Comparison of ENCODE assay signal across 22 cellular contexts in genomic region chr2:164066095-164066494, GRCh38.
DNase-seq lines count a peak whose midpoint lies in the region; ATAC-seq, FAIRE-seq and TF ChIP-seq lines count a peak whose summit lies in the region.
"Had no signal": no experiment of that assay in that cellular context is flagged by ENCODE, and none has a peak within 500 bp of the region (broad histone marks: within the 10 kb centered on the region; RNA-seq: fewer than 3 reads in every experiment).

No MANE protein-coding gene starts in this region.

- no peaks in the 10 kb centered on the region for H3K4me1 Mint-ChIP-seq in MCF 10A (ENCODE audit: insufficient read depth, unreplicated experiment)
- H3K4me1 Mint-ChIP-seq in endodermal cell = peaks cover 9% of the 10 kb centered on the region
- H3K4me1 Mint-ChIP-seq: activated B cell treated with CpG ODN at 0.5 μM for 24 hours; activated naive CD8-positive, alpha-beta T cell treated with anti-CD3 and anti-CD28 coated beads, Interleukin-2, amount 10 ng/mL, durations not matched to agents 7 days and 5 days had no signal

- H3K36me3 Mint-ChIP-seq in MCF 10A (ENCODE audit: insufficient read depth, unreplicated experiment) (no peaks in the 10 kb centered on the region), endodermal cell (ENCODE audit: low read depth) (no peaks in the 10 kb centered on the region)
- H3K36me3 Mint-ChIP-seq: activated naive CD8-positive, alpha-beta T cell treated with anti-CD3 and anti-CD28 coated beads, Interleukin-2, amount 10 ng/mL, durations not matched to agents 7 days and 5 days had no signal

- POLR2A ChIA-PET in MCF 10A (lab: Yijun Ruan, JAX) = no interaction called here

- H3K4me3 Mint-ChIP-seq in MCF 10A (ENCODE audit: unreplicated experiment) (no peak overlapping the region), endodermal cell (no peak overlapping the region)
- H3K4me3 Mint-ChIP-seq: activated B cell treated with CpG ODN at 0.5 μM for 24 hours; activated naive CD8-positive, alpha-beta T cell treated with anti-CD3 and anti-CD28 coated beads, Interleukin-2, amount 10 ng/mL, durations not matched to agents 7 days and 5 days had no signal

- no peak for FAIRE-seq in small intestine (lab: Jason Lieb, UNC)
- FAIRE-seq: K562, urothelium cell line had no signal

- no peak overlapping the region for H3K27ac Mint-ChIP-seq in MCF 10A (ENCODE audit: low read depth, unreplicated experiment)
- H3K27ac Mint-ChIP-seq in endodermal cell = no peak overlapping the region
- H3K27ac Mint-ChIP-seq: activated B cell treated with CpG ODN at 0.5 μM for 24 hours; activated naive CD8-positive, alpha-beta T cell treated with anti-CD3 and anti-CD28 coated beads, Interleukin-2, amount 10 ng/mL, durations not matched to agents 7 days and 5 days had no signal

- intact Hi-C loops in MCF 10A (cut with micrococcal nuclease) (no loop called here), breast epithelium (cut with DNase I; ENCODE audit: low total_unique reads) (loop anchor here (10.0 kb wide), 1 partner anchor 829 kb away; no protein-coding TSS in a partner anchor)

- H3K4me1 ChIP-seq in breast epithelium = no peaks in the 10 kb centered on the region
- H3K4me1 ChIP-seq in small intestine (ENCODE audit: control insufficient read depth in 2 of 2, insufficient read depth in 1 of 2, low read depth in 1 of 2, low read length in 1 of 2) = no peaks in the 10 kb centered on the region
- no peaks in the 10 kb centered on the region for H3K4me1 ChIP-seq in endodermal cell (ENCODE audit: control insufficient read depth, insufficient read depth, low read length)
- H3K4me1 ChIP-seq: suprapubic skin had no signal

- H3K9me3 Mint-ChIP-seq in MCF 10A (ENCODE audit: unreplicated experiment) = no peaks in the 10 kb centered on the region
- H3K9me3 Mint-ChIP-seq in endodermal cell = no peaks in the 10 kb centered on the region
- H3K9me3 Mint-ChIP-seq: activated B cell treated with CpG ODN at 0.5 μM for 24 hours; activated naive CD8-positive, alpha-beta T cell treated with anti-CD3 and anti-CD28 coated beads, Interleukin-2, amount 10 ng/mL, durations not matched to agents 7 days and 5 days had no signal

- no peaks in the 10 kb centered on the region for H3K9me3 ChIP-seq in breast epithelium
- H3K9me3 ChIP-seq in small intestine (ENCODE audit: control insufficient read depth, low read depth) = no peaks in the 10 kb centered on the region
- H3K9me3 ChIP-seq in endodermal cell (ENCODE audit: control insufficient read depth, low read length) = no peaks in the 10 kb centered on the region
- H3K9me3 ChIP-seq: BLaER1 treated with 17β-estradiol and CSF1 and Interleukin-3, amounts not matched to agents 10 nM and 100 nM; HAP-1; suprapubic skin had no signal

- no peaks in the 10 kb centered on the region for H3K27me3 ChIP-seq in breast epithelium
- H3K27me3 ChIP-seq in small intestine (ENCODE audit: control insufficient read depth in 2 of 2, insufficient read depth in 2 of 2, low read length in 2 of 2) = no peaks in the 10 kb centered on the region
- no peaks in the 10 kb centered on the region for H3K27me3 ChIP-seq in endodermal cell (ENCODE audit: control insufficient read depth, insufficient read depth, low read length, poor library complexity, severe bottlenecking)
- H3K27me3 ChIP-seq: BLaER1 treated with 17β-estradiol and CSF1 and Interleukin-3, amounts not matched to agents 10 nM and 100 nM; hepatocyte; suprapubic skin had no signal

- BruUV-seq in MCF 10A (replicated peaks; lab: Mats Ljungman, UMichigan) = no TSS peak

- no peak overlapping the region for H3K4me3 ChIP-seq in breast epithelium
- H3K4me3 ChIP-seq in small intestine (ENCODE audit: low read depth in 1 of 2, low read length in 2 of 2) = no peak overlapping the region
- H3K4me3 ChIP-seq in endodermal cell (ENCODE audit: low read length) = no peak overlapping the region
- H3K4me3 ChIP-seq: BLaER1 treated with 17β-estradiol and CSF1 and Interleukin-3, amounts not matched to agents 10 nM and 100 nM; HAP-1; hepatocyte; K562; suprapubic skin had no signal

- H3K27me3 Mint-ChIP-seq in MCF 10A (ENCODE audit: insufficient read depth, unreplicated experiment) = no peaks in the 10 kb centered on the region
- no peaks in the 10 kb centered on the region for H3K27me3 Mint-ChIP-seq in endodermal cell (ENCODE audit: insufficient read depth)
- H3K27me3 Mint-ChIP-seq: activated B cell treated with CpG ODN at 0.5 μM for 24 hours; activated naive CD8-positive, alpha-beta T cell treated with anti-CD3 and anti-CD28 coated beads, Interleukin-2, amount 10 ng/mL, durations not matched to agents 7 days and 5 days had no signal

- no peak for TF ChIP-seq POLR2A in breast epithelium (IDR thresholded peaks at IDR 0.05)

- no peak overlapping the region for H3K9ac ChIP-seq in endodermal cell (ENCODE audit: extremely low read depth, low read length, poor library complexity, severe bottlenecking)
- H3K9ac ChIP-seq: BLaER1 treated with 17β-estradiol and CSF1 and Interleukin-3, amounts not matched to agents 10 nM and 100 nM had no signal

- TF ChIP-seq CTCF in MCF 10A (IDR thresholded peaks at IDR 0.05; ENCODE audit: unreplicated experiment) = no peak
- TF ChIP-seq CTCF in breast epithelium (IDR thresholded peaks at IDR 0.05) = no peak
- no peak for TF ChIP-seq CTCF in endodermal cell (conservative IDR thresholded peaks at IDR 0.05)

- CTCF ChIA-PET in MCF 10A (lab: Yijun Ruan, JAX) = no interaction called here

- no peak for ATAC-seq in GM18861 (IDR thresholded peaks at IDR 0.05; ENCODE audit: unreplicated experiment)
- ATAC-seq: K562 had no signal

- no peaks in the 10 kb centered on the region for H3K36me3 ChIP-seq in breast epithelium
- H3K36me3 ChIP-seq in small intestine (ENCODE audit: control insufficient read depth in 2 of 2, insufficient read depth in 2 of 2, low read length in 2 of 2) = no peaks in the 10 kb centered on the region
- no peaks in the 10 kb centered on the region for H3K36me3 ChIP-seq in endodermal cell (ENCODE audit: control insufficient read depth, insufficient read depth, low read length)
- H3K36me3 ChIP-seq: BLaER1 treated with 17β-estradiol and CSF1 and Interleukin-3, amounts not matched to agents 10 nM and 100 nM; HAP-1; suprapubic skin had no signal

- no peak overlapping the region for H3K27ac ChIP-seq in breast epithelium
- no peak overlapping the region for H3K27ac ChIP-seq in small intestine (ENCODE audit: low read depth in 1 of 2, low read length in 1 of 2)
- no peak overlapping the region for H3K27ac ChIP-seq in endodermal cell (ENCODE audit: low read depth, low read length)
- H3K27ac ChIP-seq: BLaER1 treated with 17β-estradiol and CSF1 and Interleukin-3, amounts not matched to agents 10 nM and 100 nM; hepatocyte; suprapubic skin had no signal

- peak; percentile 14 for DNase-seq in MCF 10A (ENCODE audit: unreplicated experiment)
- DNase-seq in breast epithelium (ENCODE audit: low spot score in 2 of 2) = no peak
- DNase-seq in NCI-H146 treated with DMSO at 0.1 percent for 48 hours (lab: John Stamatoyannopoulos, UW; ENCODE audit: unreplicated experiment) = peak; percentile 61
- peak; percentile 96 for DNase-seq in NCI-H446 treated with DMSO at 0.1 percent for 48 hours (lab: John Stamatoyannopoulos, UW)
- peak; percentile 22 for DNase-seq in small intestine
- no peak for DNase-seq in RPMI8226
- DNase-seq in endodermal cell = no peak
- DNase-seq: activated B cell treated with CpG ODN at 0.5 μM for 24 hours; activated CD4-positive, alpha-beta T cell treated with anti-CD3 and anti-CD28 coated beads, Interleukin-2, amount 50 U/mL, for 48 hours; activated naive CD8-positive, alpha-beta T cell treated with anti-CD3 and anti-CD28 coated beads, Interleukin-2, amount 10 ng/mL, durations not matched to agents 7 days and 5 days; cerebellar nuclear complex; foreskin fibroblast; GF-D8; NCI-H226; SW 1271 had no signal

- 14 to 67% (median 32%) methylated on average over 1 of the region's 1 CpG for WGBS in small intestine, 3 donors
- WGBS in endodermal cell (ENCODE audit: insufficient coverage in 1 of 2, insufficient read length in 1 of 2), 2 experiments = 91 to 100% methylated on average over 1 of the region's 1 CpG

Comparison
In these comparisons a context has a peak if more than half of its experiments do, and no peak if none do; other contexts are left out.
1. DNase-seq: peak in MCF 10A (single experiment), NCI-H146 treated with DMSO at 0.1 percent for 48 hours (single experiment), NCI-H446 treated with DMSO at 0.1 percent for 48 hours (single experiment) and small intestine (single experiment); none in breast epithelium (0 of 2), RPMI8226 (single experiment) and endodermal cell (single experiment).